Comparison of ENCODE assay signal across 8 cellular contexts in genomic region chr11:65418681-65419459, GRCh38. TPM values are rescaled to one million over a fixed set of nuclear protein-coding genes. Genes with fewer than 3 reads are reported as not detected.
DNase-seq lines count a peak whose midpoint lies in the region; ATAC-seq, FAIRE-seq and TF ChIP-seq lines count a peak whose summit lies in the region.

No MANE protein-coding gene starts in this region.

- no peaks in the 10 kb centered on the region for H3K9me3 Mint-ChIP-seq in CD8-positive, alpha-beta T cell
- H3K9me3 Mint-ChIP-seq in activated CD8-positive, alpha-beta memory T cell treated with anti-CD3 and anti-CD28 coated beads, Interleukin-2, amount 10 ng/mL, durations not matched to agents 7 days and 5 days (ENCODE audit: low read depth) = no peaks in the 10 kb centered on the region
- no peaks in the 10 kb centered on the region for H3K9me3 Mint-ChIP-seq in mesothelial cell of epicardium

- no peaks in the 10 kb centered on the region for H3K27me3 ChIP-seq in CD8-positive, alpha-beta T cell (ENCODE audit: insufficient read depth, low read length)

- DNase-seq in CD8-positive, alpha-beta T cell = peak in 6 of 7 experiments; percentile 71 to 89 (median 76)
- DNase-seq in HT-29 (ENCODE audit: low spot score) (peak; percentile 99), NOMO-1 treated with DMSO at 0.1 percent for 48 hours (lab: John Stamatoyannopoulos, UW; ENCODE audit: unreplicated experiment) (peak; percentile 97), mesothelial cell of epicardium (ENCODE audit: low spot score in 2 of 2, unreplicated experiment in 2 of 2) (peak; percentile 66 to 83)
- DNase-seq in activated CD8-positive, alpha-beta memory T cell treated with anti-CD3 and anti-CD28 coated beads, Interleukin-2, amount 10 ng/mL, durations not matched to agents 7 days and 5 days = peak; percentile 98
- peak; percentile 64 to 68 for DNase-seq in stimulated activated CD8-positive, alpha-beta memory T cell treated with anti-CD3 and anti-CD28 coated beads, Interleukin-2, amount 100 ng/mL, for 1 hour (ENCODE audit: low read depth in 2 of 2)

- no peaks in the 10 kb centered on the region for H3K36me3 ChIP-seq in CD8-positive, alpha-beta T cell (ENCODE audit: insufficient read depth, low read length)

- ATAC-seq in CD8-positive, alpha-beta T cell = peak; percentile 4
- ATAC-seq in GM19467 (IDR thresholded peaks at IDR 0.05; ENCODE audit: unreplicated experiment) = peak; percentile 37
- ATAC-seq in activated CD8-positive, alpha-beta memory T cell treated with anti-CD3 and anti-CD28 coated beads, Interleukin-2, amount 10 ng/mL, durations not matched to agents 7 days and 5 days = peak; percentile 42

- peak overlapping the region; percentile 98 for H3K27ac Mint-ChIP-seq in CD8-positive, alpha-beta T cell
- H3K27ac Mint-ChIP-seq in activated CD8-positive, alpha-beta memory T cell treated with anti-CD3 and anti-CD28 coated beads, Interleukin-2, amount 10 ng/mL, durations not matched to agents 7 days and 5 days = peak overlapping the region; percentile 98
- peak overlapping the region; percentile 100 for H3K27ac Mint-ChIP-seq in mesothelial cell of epicardium

- CTCF ChIA-PET in CD8-positive, alpha-beta T cell (lab: Charles Lee) = interaction anchor here (1.0 to 15.0 kb wide), 9 partner anchors 11 to 306 kb away, joined by 3 to 229 read pairs (median 8); partner anchors contain the start of gene MALAT1
- CTCF ChIA-PET in activated CD8-positive, alpha-beta memory T cell treated with anti-CD3 and anti-CD28 coated beads, Interleukin-2, amount 10 ng/mL, durations not matched to agents 7 days and 5 days (lab: Charles Lee) = interaction anchor here (0.9 to 16.5 kb wide), 8 partner anchors 11 to 122 kb away, joined by 3 to 489 read pairs (median 14); partner anchors contain the start of gene MALAT1

- POLR2A ChIA-PET in CD8-positive, alpha-beta T cell (lab: Charles Lee) = interaction anchor here (0.9 to 19.2 kb wide), 9 partner anchors 8 to 441 kb away, joined by 3 to 1786 read pairs (median 4); partner anchors contain the start of genes EHBP1L1, FRMD8, MALAT1 and SLC25A45

- no peaks in the 10 kb centered on the region for H3K27me3 Mint-ChIP-seq in CD8-positive, alpha-beta T cell (ENCODE audit: low read depth)
- H3K27me3 Mint-ChIP-seq in activated CD8-positive, alpha-beta memory T cell treated with anti-CD3 and anti-CD28 coated beads, Interleukin-2, amount 10 ng/mL, durations not matched to agents 7 days and 5 days = peaks cover 2% of the 10 kb centered on the region
- H3K27me3 Mint-ChIP-seq in mesothelial cell of epicardium (ENCODE audit: low read depth) = no peaks in the 10 kb centered on the region

- intact Hi-C loops in CD8-positive, alpha-beta T cell (cut with DNase I, micrococcal nuclease) = loop anchor here (5.0 to 10.0 kb wide), 2 partner anchors 54 to 153 kb away; partner anchors contain the start of genes FAM89B (in 1 of the 2) and ZNRD2 (in 1 of the 2)

- H3K4me3 ChIP-seq in CD8-positive, alpha-beta T cell (ENCODE audit: low read depth, low read length) = peak overlapping the region; percentile 76

- no peaks in the 10 kb centered on the region for H3K9me3 ChIP-seq in CD8-positive, alpha-beta T cell (ENCODE audit: low read length)

- TF ChIP-seq CTCF in CD8-positive, alpha-beta T cell (IDR thresholded peaks at IDR 0.05) = no peak
- TF ChIP-seq CTCF in mesothelial cell of epicardium (IDR thresholded peaks at IDR 0.05; ENCODE audit: unreplicated experiment) = no peak

- H3K36me3 Mint-ChIP-seq in CD8-positive, alpha-beta T cell = peaks cover 17% of the 10 kb centered on the region
- H3K36me3 Mint-ChIP-seq in activated CD8-positive, alpha-beta memory T cell treated with anti-CD3 and anti-CD28 coated beads, Interleukin-2, amount 10 ng/mL, durations not matched to agents 7 days and 5 days = peaks cover 15% of the 10 kb centered on the region
- H3K36me3 Mint-ChIP-seq in mesothelial cell of epicardium = no peaks in the 10 kb centered on the region

- H3K27ac ChIP-seq in CD8-positive, alpha-beta T cell (ENCODE audit: low read depth, low read length) = peak overlapping the region; percentile 99

- FAIRE-seq in endometrium (lab: Jason Lieb, UNC) = peak; percentile 43

- peak overlapping the region; percentile 94 for H3K4me3 Mint-ChIP-seq in CD8-positive, alpha-beta T cell
- peak overlapping the region; percentile 94 for H3K4me3 Mint-ChIP-seq in activated CD8-positive, alpha-beta memory T cell treated with anti-CD3 and anti-CD28 coated beads, Interleukin-2, amount 10 ng/mL, durations not matched to agents 7 days and 5 days
- H3K4me3 Mint-ChIP-seq in mesothelial cell of epicardium = peak overlapping the region; percentile 60

- H3K4me1 ChIP-seq in CD8-positive, alpha-beta T cell (ENCODE audit: insufficient read depth, low read length) = peaks cover 58% of the 10 kb centered on the region

- H3K4me1 Mint-ChIP-seq in CD8-positive, alpha-beta T cell (ENCODE audit: low read depth) = peaks cover 55% of the 10 kb centered on the region
- H3K4me1 Mint-ChIP-seq in activated CD8-positive, alpha-beta memory T cell treated with anti-CD3 and anti-CD28 coated beads, Interleukin-2, amount 10 ng/mL, durations not matched to agents 7 days and 5 days = peaks cover 53% of the 10 kb centered on the region
- peaks cover 71% of the 10 kb centered on the region for H3K4me1 Mint-ChIP-seq in mesothelial cell of epicardium

RNA-seq across cellular contexts. Expression of gene NEAT1, which starts 3.7 kb away (rescaled TPM):
- 100 to 1,000 TPM; 198 to 201 TPM for total RNA-seq in CD8-positive, alpha-beta T cell
- total RNA-seq in HT-29 (2014; rRNA removed; shearing (Covaris generic)) = 50.1 and 61.5 TPM in 2 replicates
- total RNA-seq in activated CD8-positive, alpha-beta memory T cell treated with anti-CD3 and anti-CD28 coated beads, Interleukin-2, amount 10 ng/mL, durations not matched to agents 7 days and 5 days = 100 to 1,000 TPM; 525 to 618 TPM
- total RNA-seq in mesothelial cell of epicardium = 236 to 269 TPM (median 246 TPM) in 3 replicates

RNA-seq across cellular contexts. Expression of gene FRMD8, which starts 32.4 kb away (rescaled TPM):
- 10 to 100 TPM; 18.4 to 20.8 TPM for total RNA-seq in CD8-positive, alpha-beta T cell
- total RNA-seq in HT-29 (2014; rRNA removed; shearing (Covaris generic)) = 102 and 106 TPM in 2 replicates
- 10 to 100 TPM; 52.0 to 56.7 TPM for total RNA-seq in activated CD8-positive, alpha-beta memory T cell treated with anti-CD3 and anti-CD28 coated beads, Interleukin-2, amount 10 ng/mL, durations not matched to agents 7 days and 5 days
- 23.5 to 26.4 TPM (median 25.0 TPM) in 3 replicates for total RNA-seq in mesothelial cell of epicardium

RNA-seq across cellular contexts. Expression of gene SLC25A45, which starts 36.4 kb away (rescaled TPM):
- total RNA-seq in CD8-positive, alpha-beta T cell = 10 to 100 TPM; 27.8 to 29.6 TPM
- total RNA-seq in HT-29 (2014; rRNA removed; shearing (Covaris generic)) = 5.8 and 8.8 TPM in 2 replicates
- total RNA-seq in activated CD8-positive, alpha-beta memory T cell treated with anti-CD3 and anti-CD28 coated beads, Interleukin-2, amount 10 ng/mL, durations not matched to agents 7 days and 5 days = 10 to 100 TPM; 19.4 to 25.1 TPM
- 3.9 to 4.7 TPM (median 4.7 TPM) in 3 replicates for total RNA-seq in mesothelial cell of epicardium

Comparison
In these comparisons a context has a peak if more than half of its experiments do, and no peak if none do; other contexts are left out.
1. Peak in every context shown above with its lines: DNase-seq, ATAC-seq, H3K4me3 ChIP-seq and H3K27ac ChIP-seq.